Comparison of ENCODE assay signal across 8 cellular contexts in the genomic region with DNA sequence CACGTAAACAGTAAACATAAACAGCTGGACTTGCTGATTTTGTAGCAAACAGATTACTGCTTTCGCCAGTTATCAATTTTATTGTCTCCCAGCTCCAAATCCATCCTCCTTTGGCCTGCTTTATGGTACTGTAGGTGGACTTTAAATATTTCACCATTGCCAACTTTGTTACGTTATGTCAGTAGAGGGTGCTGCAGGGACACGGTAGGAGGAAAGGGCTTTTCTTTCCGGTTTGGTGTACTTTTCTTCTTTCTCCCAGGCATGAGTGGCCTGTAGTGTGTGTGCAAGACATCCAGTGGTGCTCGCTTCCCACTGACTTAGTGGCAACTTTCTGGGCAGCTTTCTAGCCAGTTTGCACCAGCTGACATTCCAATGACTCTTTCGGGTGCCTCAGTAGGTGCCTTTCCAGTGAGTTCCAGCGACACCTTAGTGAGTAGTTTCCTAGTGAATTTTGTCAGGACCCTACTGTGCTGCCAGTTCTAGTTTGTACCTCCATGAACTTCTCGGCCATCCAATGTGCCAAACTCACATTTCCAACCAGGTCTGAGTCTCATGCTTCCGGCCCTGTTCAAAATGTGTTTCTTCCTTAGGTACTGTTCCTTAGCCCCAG.
A peak's percentile ranks its signal among the peaks of the same experiment; 100 is the strongest.
DNase-seq lines count a peak whose midpoint lies in the region; ATAC-seq, FAIRE-seq and TF ChIP-seq lines count a peak whose summit lies in the region.

No MANE protein-coding gene starts in this region.

- no peaks in the 10 kb centered on the region for H3K27me3 Mint-ChIP-seq in CD4-positive, alpha-beta T cell

- H4K20me1 ChIP-seq in MM.1S (ENCODE audit: insufficient read depth, low read length) (no peaks in the 10 kb centered on the region), SK-N-SH (ENCODE audit: insufficient read depth) (no peaks in the 10 kb centered on the region), keratinocyte (ENCODE audit: control insufficient read depth, extremely low read depth, insufficient read depth, low read length) (no peaks in the 10 kb centered on the region)

- H3K27ac ChIP-seq in MM.1S (ENCODE audit: low read length) (no peak overlapping the region), SK-N-SH (ENCODE audit: low read depth in 2 of 2, low read length in 1 of 2) (no peak overlapping the region), keratinocyte (ENCODE audit: control insufficient read depth, insufficient read depth, low read length) (no peak overlapping the region)
- H3K27ac ChIP-seq in CD4-positive, alpha-beta T cell (ENCODE audit: low read depth, low read length): no peak overlapping the region

- no peaks in the 10 kb centered on the region for H3K9me1 ChIP-seq in keratinocyte (ENCODE audit: control insufficient read depth, extremely low read depth, insufficient read depth, low read length)

- H3K4me2 ChIP-seq in MM.1S (ENCODE audit: low read depth, low read length) (no peak overlapping the region), SK-N-SH (no peak overlapping the region), keratinocyte (ENCODE audit: control insufficient read depth, extremely low read depth, insufficient read depth, low read depth, low read length) (no peak overlapping the region)

- peak; percentile 75 for TF ChIP-seq CTCF in MM.1S (IDR thresholded peaks at IDR 0.05; ENCODE audit: low read length)
- peak; percentile 55 for TF ChIP-seq CTCF in SK-N-SH (IDR thresholded peaks at IDR 0.05)
- peak; percentile 59 to 86 (median 62) for TF ChIP-seq CTCF in keratinocyte (optimal IDR thresholded peaks at IDR 0.05 in 1 of 3, IDR thresholded peaks at IDR 0.05 in 1 of 3, conservative IDR thresholded peaks at IDR 0.05 in 1 of 3; ENCODE audit: extremely low read depth in 1 of 3, insufficient read depth in 2 of 3, low read length in 3 of 3)
- no peak for TF ChIP-seq CTCF in CD4-positive, alpha-beta T cell (IDR thresholded peaks at IDR 0.05)

- DNase-seq in G401 (ENCODE audit: low spot score) (peak; percentile 3), MM.1S (peak; percentile 61), SK-N-SH (peak; percentile 29), keratinocyte (ENCODE audit: low read depth, low spot score) (no peak)
- no peak for DNase-seq in activated CD4-positive, alpha-beta T cell treated with anti-CD3 and anti-CD28 coated beads for 4 hours
- DNase-seq in stimulated activated CD4-positive, alpha-beta T cell treated with anti-CD3 and anti-CD28 coated beads, Interleukin-15, amount 100 ng/mL, for 24 hours: no peak
- DNase-seq in CD4-positive, alpha-beta T cell: no peak

- H3K4me3 ChIP-seq in MM.1S (ENCODE audit: low read length): no peak overlapping the region
- no peak overlapping the region; a peak in 1 of 4 replicates for H3K4me3 ChIP-seq in SK-N-SH (ENCODE audit: low read depth in 2 of 2, low read length in 1 of 2)
- no peak overlapping the region for H3K4me3 ChIP-seq in keratinocyte (ENCODE audit: control insufficient read depth in 2 of 3, extremely low read depth in 1 of 3, insufficient read depth in 2 of 3, low read depth in 1 of 3, low read length in 3 of 3)

- peak; percentile 58 for ATAC-seq in GM21619 (IDR thresholded peaks at IDR 0.05; ENCODE audit: unreplicated experiment)
- no peak for ATAC-seq in CD4-positive, alpha-beta T cell (ENCODE audit: poor library complexity)

- intact Hi-C loops in CD4-positive, alpha-beta T cell (cut with DNase I, micrococcal nuclease): no loop called here

- dilution Hi-C loops in keratinocyte (cut with MboI; ENCODE audit: extremely low pct_ligation_motif_present, low sequenced_read_pairs): no loop called here

- no peak overlapping the region for H3K4me3 Mint-ChIP-seq in CD4-positive, alpha-beta T cell

- TF ChIP-seq EP300 in SK-N-SH (IDR thresholded peaks at IDR 0.05; ENCODE audit: borderline replicate concordance in 1 of 2, low read depth in 1 of 2, low read length in 1 of 2): no peak

- H3K9me3 ChIP-seq in MM.1S (replicated peaks; ENCODE audit: insufficient read depth, low read length) (no peaks in the 10 kb centered on the region), SK-N-SH (no peaks in the 10 kb centered on the region; the same call in 1 of the 2 replicates), keratinocyte (ENCODE audit: control insufficient read depth, low read depth, low read length) (no peaks in the 10 kb centered on the region)
- peaks cover 10% of the 10 kb centered on the region for H3K9me3 ChIP-seq in CD4-positive, alpha-beta T cell (ENCODE audit: control insufficient read depth, low read length)

- H3K27me3 ChIP-seq in MM.1S (replicated peaks; ENCODE audit: insufficient read depth, low read length) (no peaks in the 10 kb centered on the region), SK-N-SH (ENCODE audit: insufficient read depth) (no peaks in the 10 kb centered on the region), keratinocyte (ENCODE audit: control insufficient read depth, extremely low read depth, insufficient read depth, low read length) (no peaks in the 10 kb centered on the region)
- H3K27me3 ChIP-seq in CD4-positive, alpha-beta T cell (ENCODE audit: control insufficient read depth, insufficient read depth, low read length): no peaks in the 10 kb centered on the region

- H3K9me2 ChIP-seq in MM.1S (replicated peaks; ENCODE audit: insufficient read depth, low read length) (no peaks in the 10 kb centered on the region), SK-N-SH (no peaks in the 10 kb centered on the region)

- H2AFZ ChIP-seq in MM.1S (ENCODE audit: low read length): no peak overlapping the region; the same call in 1 of the 2 replicates
- H2AFZ ChIP-seq in SK-N-SH (ENCODE audit: low read depth): no peak overlapping the region
- H2AFZ ChIP-seq in keratinocyte (ENCODE audit: control insufficient read depth, low read length): no peak overlapping the region

- in situ Hi-C loops in G401 (cut with HindIII; ENCODE audit: low sequenced_read_pairs): no loop called here

- no peak overlapping the region for H3K27ac Mint-ChIP-seq in CD4-positive, alpha-beta T cell

- CTCF ChIA-PET in SK-N-SH (lab: Yijun Ruan, JAX): interaction anchor here (0.5 to 1.9 kb wide), 13 partner anchors 13 to 1788 kb away, joined by 3 to 12 read pairs (median 3); no protein-coding TSS in a partner anchor
- CTCF ChIA-PET in CD4-positive, alpha-beta T cell (lab: Charles Lee): no interaction called here

- H3K4me1 ChIP-seq in MM.1S (ENCODE audit: low read length) (no peaks in the 10 kb centered on the region), SK-N-SH (ENCODE audit: control insufficient read depth in 1 of 2, insufficient read depth in 2 of 2, low read depth in 1 of 2, low read length in 1 of 2) (no peaks in the 10 kb centered on the region), keratinocyte (ENCODE audit: control insufficient read depth, extremely low read depth, insufficient read depth, low read length) (no peaks in the 10 kb centered on the region)

- H3K36me3 Mint-ChIP-seq in CD4-positive, alpha-beta T cell (ENCODE audit: low read depth): no peaks in the 10 kb centered on the region

- peaks cover 5% of the 10 kb centered on the region for H3K9me3 Mint-ChIP-seq in CD4-positive, alpha-beta T cell

- POLR2A ChIA-PET in SK-N-SH (lab: Yijun Ruan, JAX): no interaction called here
- POLR2A ChIA-PET in CD4-positive, alpha-beta T cell (lab: Charles Lee): no interaction called here

- peak; percentile 51 for FAIRE-seq in keratinocyte (lab: Jason Lieb, UNC)

- H3K4me1 Mint-ChIP-seq in CD4-positive, alpha-beta T cell (ENCODE audit: low read depth): no peaks in the 10 kb centered on the region

- H3K79me2 ChIP-seq in MM.1S (ENCODE audit: low read length) (no peaks in the 10 kb centered on the region), SK-N-SH (ENCODE audit: insufficient read depth) (no peaks in the 10 kb centered on the region), keratinocyte (ENCODE audit: control insufficient read depth, insufficient read depth, low read length) (no peaks in the 10 kb centered on the region)

- 24% methylated on average over 9 of the region's 10 CpGs for WGBS in SK-N-SH (ENCODE audit: low lambda C conversion rate)

- H3F3A ChIP-seq in MM.1S (ENCODE audit: insufficient read depth, low read length) (no peaks in the 10 kb centered on the region), SK-N-SH (replicated peaks; ENCODE audit: insufficient read depth) (no peaks in the 10 kb centered on the region)

- no peak overlapping the region for H3K9ac ChIP-seq in MM.1S (ENCODE audit: low read length)
- H3K9ac ChIP-seq in SK-N-SH: no peak overlapping the region
- H3K9ac ChIP-seq in keratinocyte (ENCODE audit: control insufficient read depth, extremely low read depth, insufficient read depth, low read length): no peak overlapping the region

- TF ChIP-seq RAD21 in SK-N-SH (IDR thresholded peaks at IDR 0.05; ENCODE audit: low read length): peak; percentile 76

- H3K36me3 ChIP-seq in MM.1S (replicated peaks; ENCODE audit: insufficient read depth, low read length): no peaks in the 10 kb centered on the region
- H3K36me3 ChIP-seq in SK-N-SH (replicated peaks in 1 of 2; ENCODE audit: control insufficient read depth in 1 of 2, insufficient read depth in 2 of 2, low read length in 1 of 2): no peaks in the 10 kb centered on the region
- no peaks in the 10 kb centered on the region for H3K36me3 ChIP-seq in keratinocyte (ENCODE audit: control insufficient read depth in 2 of 2, extremely low read depth in 1 of 2, insufficient read depth in 2 of 2, low read length in 2 of 2)

TF ChIP-seq in SK-N-SH, 30 proteins besides CTCF, POLR2A, EP300 and RAD21:
- TF ChIP-seq RXRA (IDR thresholded peaks at IDR 0.05; ENCODE audit: borderline replicate concordance, low read depth) (no peak), SMC3 (IDR thresholded peaks at IDR 0.05; ENCODE audit: low read depth, low read length) (peak; percentile 49)

Comparison
In these comparisons a context has a peak if more than half of its experiments do, and no peak if none do; other contexts are left out.
1. DNase-seq: peak in G401 (single experiment), MM.1S (single experiment) and SK-N-SH (single experiment); none in keratinocyte (single experiment), activated CD4-positive, alpha-beta T cell treated with anti-CD3 and anti-CD28 coated beads for 4 hours (0 of 2), stimulated activated CD4-positive, alpha-beta T cell treated with anti-CD3 and anti-CD28 coated beads, Interleukin-15, amount 100 ng/mL, for 24 hours (single experiment) and CD4-positive, alpha-beta T cell (0 of 10).